In genomic region chr5:34411470-34412346, GRCh38 we compare ENCODE assay signal across 11 cellular contexts.
DNase-seq lines count a peak whose midpoint lies in the region; TF ChIP-seq lines count a peak whose summit lies in the region.
"Had no signal": no experiment of that assay in that cellular context is flagged by ENCODE, and none has a peak within 500 bp of the region (broad histone marks: within the 10 kb centered on the region; RNA-seq: fewer than 3 reads in every experiment).

No MANE protein-coding gene starts in this region.

- no peaks in the 10 kb centered on the region for H3K4me1 Mint-ChIP-seq in Calu3 (ENCODE audit: low read depth, unreplicated experiment)

- DNase-seq in NCI-H510A treated with DMSO at 0.1 percent for 48 hours (lab: John Stamatoyannopoulos, UW) (peak; percentile 55), NCI-H510A (lab: John Stamatoyannopoulos, UW) (no peak), NCI-H524 (lab: John Stamatoyannopoulos, UW) (peak; percentile 90 to 94), hepatocyte (ENCODE audit: low spot score) (no peak), smooth muscle cell of the brain vasculature (ENCODE audit: low read depth, low spot score) (peak; percentile 40), Calu3 (no peak), esophagus muscularis mucosa (ENCODE audit: extremely low spot score) (no peak)
- DNase-seq in activated CD4-positive, alpha-beta T cell treated with anti-CD3 and anti-CD28 coated beads, Interleukin-2, amount 50 U/mL, for 4 hours, result no peak
- DNase-seq: dorsolateral prefrontal cortex, posterior cingulate gyrus had no signal

- no peak for TF ChIP-seq EP300 in esophagus muscularis mucosa (IDR thresholded peaks at IDR 0.05)

- intact Hi-C loops in Calu3 (cut with micrococcal nuclease; ENCODE audit: unreplicated experiment) (no loop called here), esophagus muscularis mucosa (cut with DNase I) (no loop called here)

- TF ChIP-seq POLR2A in esophagus muscularis mucosa (IDR thresholded peaks at IDR 0.05; ENCODE audit: low read depth), result no peak

- H3K9me2 ChIP-seq in hepatocyte (replicated peaks; ENCODE audit: insufficient read depth), result no peaks in the 10 kb centered on the region

- H3K27ac Mint-ChIP-seq in Calu3 (ENCODE audit: unreplicated experiment), result no peak overlapping the region

- H3K4me3 ChIP-seq in hepatocyte (no peak overlapping the region), esophagus muscularis mucosa (no peak overlapping the region)
- H3K4me3 ChIP-seq: dorsolateral prefrontal cortex, suprapubic skin had no signal

- peak overlapping the region; percentile 4 for H2AFZ ChIP-seq in hepatocyte

- H3K36me3 Mint-ChIP-seq in Calu3 (ENCODE audit: insufficient read depth, unreplicated experiment), result no peaks in the 10 kb centered on the region

- H3K36me3 ChIP-seq in hepatocyte (replicated peaks; ENCODE audit: insufficient read depth, low read depth) (no peaks in the 10 kb centered on the region), esophagus muscularis mucosa (no peaks in the 10 kb centered on the region)
- H3K36me3 ChIP-seq: suprapubic skin had no signal

- H3K27me3 ChIP-seq in hepatocyte (no peaks in the 10 kb centered on the region), esophagus muscularis mucosa (no peaks in the 10 kb centered on the region)
- H3K27me3 ChIP-seq: dorsolateral prefrontal cortex, suprapubic skin had no signal

- no peaks in the 10 kb centered on the region for H3K9me3 ChIP-seq in hepatocyte (ENCODE audit: low read depth)
- no peaks in the 10 kb centered on the region for H3K9me3 ChIP-seq in esophagus muscularis mucosa
- H3K9me3 ChIP-seq: suprapubic skin had no signal

- TF ChIP-seq CTCF in hepatocyte (IDR thresholded peaks at IDR 0.05; ENCODE audit: poor library complexity) (no peak), Calu3 (IDR thresholded peaks at IDR 0.05; ENCODE audit: unreplicated experiment) (no peak), esophagus muscularis mucosa (IDR thresholded peaks at IDR 0.05) (no peak)

- H3K4me1 ChIP-seq in hepatocyte (ENCODE audit: insufficient read depth), result no peaks in the 10 kb centered on the region
- H3K4me1 ChIP-seq in esophagus muscularis mucosa, result no peaks in the 10 kb centered on the region

- CTCF ChIA-PET in Calu3 (lab: Charles Lee), result no interaction called here

- no peak overlapping the region for H3K4me2 ChIP-seq in hepatocyte

- H3K27me3 Mint-ChIP-seq in Calu3 (ENCODE audit: unreplicated experiment), result no peaks in the 10 kb centered on the region

- H4K20me1 ChIP-seq in hepatocyte (ENCODE audit: insufficient read depth, poor library complexity, severe bottlenecking), result no peaks in the 10 kb centered on the region

- H3K27ac ChIP-seq in hepatocyte (no peak overlapping the region), esophagus muscularis mucosa (replicated peaks in 1 of 4) (no peak overlapping the region)
- H3K27ac ChIP-seq: dorsolateral prefrontal cortex, suprapubic skin had no signal

- H3K4me3 Mint-ChIP-seq in Calu3 (ENCODE audit: low read depth, unreplicated experiment), result no peak overlapping the region

- no peaks in the 10 kb centered on the region for H3K79me2 ChIP-seq in hepatocyte

- no peaks in the 10 kb centered on the region for H3K9me3 Mint-ChIP-seq in Calu3 (ENCODE audit: low read depth, unreplicated experiment)

- no TSS peak for BruUV-seq in Calu3 (replicated peaks; lab: Mats Ljungman, UMichigan)

Comparison
In these comparisons a context has a peak if more than half of its experiments do, and no peak if none do; other contexts are left out.
1. DNase-seq: peak in NCI-H510A treated with DMSO at 0.1 percent for 48 hours (single experiment), NCI-H524 (2 of 2) and smooth muscle cell of the brain vasculature (single experiment); none in NCI-H510A (single experiment), hepatocyte (single experiment), Calu3 (single experiment), esophagus muscularis mucosa (single experiment) and activated CD4-positive, alpha-beta T cell treated with anti-CD3 and anti-CD28 coated beads, Interleukin-2, amount 50 U/mL, for 4 hours (0 of 2).